9 cellular contexts compared by ENCODE assay signal in the genomic region with DNA sequence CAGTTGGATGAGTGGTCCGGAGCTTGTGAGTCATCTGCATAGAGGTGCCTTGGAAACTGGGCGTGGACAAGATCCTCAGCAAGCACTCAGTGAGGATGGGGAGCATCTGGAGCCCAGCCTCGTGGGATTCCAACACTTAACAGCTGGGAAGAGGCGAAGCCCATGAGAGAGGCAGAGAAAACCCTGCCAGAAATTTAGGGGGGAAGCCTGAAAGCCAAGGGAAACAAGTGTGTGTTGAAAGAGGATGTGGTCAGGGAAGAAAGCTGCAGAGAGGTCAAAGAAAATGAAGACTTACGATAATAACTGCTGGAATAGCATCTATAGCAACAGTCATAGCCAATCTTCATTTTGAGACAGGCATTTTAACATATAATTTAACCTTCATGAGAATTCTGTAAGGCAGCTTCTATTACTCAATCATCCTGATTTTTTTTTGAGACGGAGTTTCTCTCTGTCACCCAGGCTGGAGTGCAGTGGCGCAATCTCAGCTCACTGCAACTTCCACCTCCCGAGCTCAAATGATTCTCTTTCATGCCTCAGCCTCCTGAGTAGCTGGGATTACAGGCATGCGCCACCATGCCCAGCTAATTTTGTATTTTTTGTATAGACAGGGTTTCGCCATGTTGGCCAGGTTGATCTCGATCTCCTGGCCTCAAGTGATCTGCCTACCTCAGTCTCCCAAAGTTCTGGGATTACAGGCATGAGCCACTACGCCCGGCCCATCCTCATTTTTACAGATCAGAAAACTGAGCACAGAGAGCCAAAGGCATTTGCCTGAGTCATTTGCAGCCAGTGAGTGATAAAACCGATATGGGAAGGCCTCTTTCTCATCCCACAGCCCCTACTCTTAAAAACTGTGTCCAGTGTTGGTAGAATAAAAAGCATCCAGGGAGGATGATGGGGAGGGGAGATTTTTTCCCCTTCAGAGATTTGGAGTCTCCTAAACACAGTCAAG.
DNase-seq lines count a peak whose midpoint lies in the region; TF ChIP-seq lines count a peak whose summit lies in the region.
"Had no signal": no experiment of that assay in that cellular context is flagged by ENCODE, and none has a peak within 500 bp of the region (broad histone marks: within the 10 kb centered on the region; RNA-seq: fewer than 3 reads in every experiment).

No MANE protein-coding gene starts in this region.

- DNase-seq in H4 (ENCODE audit: low spot score) (peak; percentile 85), SIG-M5 (lab: John Stamatoyannopoulos, UW) (peak; percentile 35), fibroblast of pulmonary artery (ENCODE audit: low read depth) (peak; percentile 98), smooth muscle cell (lab: John Stamatoyannopoulos, UW; ENCODE audit: unreplicated experiment) (no peak), kidney glomerular epithelial cell (lab: John Stamatoyannopoulos, UW) (no peak)
- no peak for DNase-seq in stimulated activated CD4-positive, alpha-beta T cell treated with anti-CD3 and anti-CD28 coated beads, Interleukin-4, amount 100 ng/mL, for 4 hours
- DNase-seq in activated CD8-positive, alpha-beta memory T cell treated with anti-CD3 and anti-CD28 coated beads, Interleukin-2, amount 50 U/mL, for 4 hours: no peak
- DNase-seq: T-cell had no signal

- H3K27me3 ChIP-seq in smooth muscle cell (ENCODE audit: low read depth): no peaks in the 10 kb centered on the region

- H3K9me3 ChIP-seq in smooth muscle cell (replicated peaks; ENCODE audit: low read depth): no peaks in the 10 kb centered on the region

- H3K36me3 ChIP-seq in smooth muscle cell (ENCODE audit: low read depth): no peaks in the 10 kb centered on the region

- H3K4me3 ChIP-seq in fibroblast of pulmonary artery (replicated peaks; ENCODE audit: low read depth, low read length) (no peak overlapping the region), smooth muscle cell (no peak overlapping the region)

- H3K79me2 ChIP-seq in smooth muscle cell (ENCODE audit: low read depth): no peaks in the 10 kb centered on the region

- no peak overlapping the region for H3K9ac ChIP-seq in smooth muscle cell (ENCODE audit: low read depth)
- H3K9ac ChIP-seq: parathyroid adenoma had no signal

- no peaks in the 10 kb centered on the region for H4K20me1 ChIP-seq in smooth muscle cell (ENCODE audit: low read depth)

- H2AFZ ChIP-seq in smooth muscle cell (ENCODE audit: low read depth): no peak overlapping the region
- H2AFZ ChIP-seq: parathyroid adenoma had no signal

- H3F3A ChIP-seq in smooth muscle cell (ENCODE audit: low read depth): no peaks in the 10 kb centered on the region

- peak overlapping the region; percentile 62 for H3K27ac ChIP-seq in smooth muscle cell (ENCODE audit: low read depth)
- H3K27ac ChIP-seq: parathyroid adenoma had no signal

- H3K4me1 ChIP-seq in smooth muscle cell (ENCODE audit: low read depth): no peaks in the 10 kb centered on the region

- 51% methylated on average over 14 of the region's 14 CpGs for WGBS in smooth muscle cell (ENCODE audit: low lambda C conversion rate)

- TF ChIP-seq CTCF in fibroblast of pulmonary artery (IDR thresholded peaks at IDR 0.05; ENCODE audit: low read length, missing control alignments): no peak
- no peak for TF ChIP-seq CTCF in smooth muscle cell (IDR thresholded peaks at IDR 0.05; ENCODE audit: borderline replicate concordance, insufficient read depth, poor library complexity, severe bottlenecking)

- peak overlapping the region; percentile 52 for H3K4me2 ChIP-seq in smooth muscle cell

Comparison
In these comparisons a context has a peak if more than half of its experiments do, and no peak if none do; other contexts are left out.
1. DNase-seq: peak in H4 (single experiment), SIG-M5 (single experiment) and fibroblast of pulmonary artery (single experiment); none in smooth muscle cell (single experiment), stimulated activated CD4-positive, alpha-beta T cell treated with anti-CD3 and anti-CD28 coated beads, Interleukin-4, amount 100 ng/mL, for 4 hours (0 of 2), activated CD8-positive, alpha-beta memory T cell treated with anti-CD3 and anti-CD28 coated beads, Interleukin-2, amount 50 U/mL, for 4 hours (single experiment) and kidney glomerular epithelial cell (single experiment).